In the genomic region with DNA sequence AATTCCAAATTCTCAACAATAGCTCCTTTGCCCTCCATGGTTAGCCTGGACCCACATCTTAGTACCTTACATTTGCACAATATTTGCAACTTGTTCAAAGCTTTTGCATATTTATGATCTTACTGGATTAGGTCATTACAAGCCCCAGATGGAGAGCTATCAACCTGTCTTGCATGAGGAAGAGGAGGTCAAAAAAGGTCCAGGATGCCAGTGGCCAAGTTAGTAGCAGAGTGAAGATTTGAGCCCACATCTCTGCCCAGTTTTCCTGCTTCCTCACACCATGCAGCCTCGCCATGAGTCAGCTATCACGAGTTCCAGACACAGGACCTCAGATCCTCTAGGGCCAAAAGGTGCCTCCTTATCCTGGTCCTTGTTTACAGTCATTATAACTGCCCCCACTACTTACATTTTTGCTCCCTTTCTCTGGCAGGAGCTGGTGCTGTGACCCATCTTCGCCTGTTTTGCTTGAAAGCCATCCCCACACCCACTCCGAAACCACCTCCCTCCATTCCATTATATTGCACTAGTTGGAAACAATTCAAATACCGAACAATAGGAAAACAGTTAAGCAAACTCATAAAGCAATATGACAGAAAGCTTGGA, we compare ENCODE assay signal across 9 cellular contexts. TPM values are rescaled to one million over a fixed set of nuclear protein-coding genes. Genes with fewer than 3 reads are reported as not detected.
A peak's percentile ranks its signal among the peaks of the same experiment; 100 is the strongest.
DNase-seq lines count a peak whose midpoint lies in the region; ATAC-seq and TF ChIP-seq lines count a peak whose summit lies in the region.
"Had no signal": no experiment of that assay in that cellular context is flagged by ENCODE, and none has a peak within 500 bp of the region (broad histone marks: within the 10 kb centered on the region; RNA-seq: fewer than 3 reads in every experiment).

No MANE protein-coding gene starts in this region.

- in situ Hi-C loops in SK-MEL-5 (cut with HindIII; ENCODE audit: low pct_unique_long_range_greater_than_20kb, low sequenced_read_pairs), result no loop called here

- no peak overlapping the region for H3K9ac ChIP-seq in fibroblast of lung (ENCODE audit: insufficient read depth, low read length)

- H3K4me1 ChIP-seq in fibroblast of lung (ENCODE audit: control insufficient read depth, extremely low read depth, insufficient read depth, low read length), result peaks cover 29% of the 10 kb centered on the region

- DNase-seq in H4 (ENCODE audit: low spot score) (peak; percentile 56), SK-MEL-5 (ENCODE audit: low read depth, low spot score) (peak; percentile 55), fibroblast of lung (ENCODE audit: low read depth in 2 of 2) (peak; percentile 59 to 68), stromal cell of bone marrow (ENCODE audit: low read depth) (peak; percentile 49), iPS-NIHi11 (ENCODE audit: low spot score) (no peak)
- no peak for DNase-seq in activated naive CD4-positive, alpha-beta T cell treated with anti-CD3 and anti-CD28 coated beads, Interleukin-2, amount 10 ng/mL, durations not matched to agents 7 days and 5 days
- DNase-seq: activated CD4-positive, alpha-beta T cell treated with anti-CD3 and anti-CD28 coated beads for 36 hours; naive B cell had no signal

- H3K27ac Mint-ChIP-seq in activated naive CD4-positive, alpha-beta T cell treated with anti-CD3 and anti-CD28 coated beads, Interleukin-2, amount 10 ng/mL, durations not matched to agents 7 days and 5 days, result no peak overlapping the region
- H3K27ac Mint-ChIP-seq: activated CD4-positive, alpha-beta T cell treated with anti-CD3 and anti-CD28 coated beads for 36 hours had no signal

- H3K9me3 ChIP-seq in fibroblast of lung (ENCODE audit: control insufficient read depth, insufficient read depth, low read depth, low read length), result no peaks in the 10 kb centered on the region

- H2AFZ ChIP-seq in fibroblast of lung (ENCODE audit: low read length), result no peak overlapping the region

- peaks cover 3% of the 10 kb centered on the region for H3K4me1 Mint-ChIP-seq in activated naive CD4-positive, alpha-beta T cell treated with anti-CD3 and anti-CD28 coated beads, Interleukin-2, amount 10 ng/mL, durations not matched to agents 7 days and 5 days
- H3K4me1 Mint-ChIP-seq: activated CD4-positive, alpha-beta T cell treated with anti-CD3 and anti-CD28 coated beads for 36 hours had no signal

- peak overlapping the region; percentile 11 for H3K27ac ChIP-seq in fibroblast of lung (ENCODE audit: insufficient read depth, low read length)

- H3K4me3 Mint-ChIP-seq in activated naive CD4-positive, alpha-beta T cell treated with anti-CD3 and anti-CD28 coated beads, Interleukin-2, amount 10 ng/mL, durations not matched to agents 7 days and 5 days, result no peak overlapping the region
- H3K4me3 Mint-ChIP-seq: activated CD4-positive, alpha-beta T cell treated with anti-CD3 and anti-CD28 coated beads for 36 hours; naive B cell had no signal

- no peak for ATAC-seq in HG02678 (IDR thresholded peaks at IDR 0.05; ENCODE audit: unreplicated experiment)
- ATAC-seq: activated CD4-positive, alpha-beta T cell treated with anti-CD3 and anti-CD28 coated beads for 36 hours had no signal

- CTCF ChIA-PET in activated naive CD4-positive, alpha-beta T cell treated with anti-CD3 and anti-CD28 coated beads, Interleukin-2, amount 10 ng/mL, durations not matched to agents 7 days and 5 days (lab: Charles Lee), result interaction anchor here (0.7 to 13.6 kb wide), 8 partner anchors 9 to 339 kb away, joined by 3 to 613 read pairs (median 6); no protein-coding TSS in a partner anchor

- no peaks in the 10 kb centered on the region for H3K36me3 ChIP-seq in fibroblast of lung (ENCODE audit: control insufficient read depth, insufficient read depth, low read length)

- H3K27me3 Mint-ChIP-seq in activated naive CD4-positive, alpha-beta T cell treated with anti-CD3 and anti-CD28 coated beads, Interleukin-2, amount 10 ng/mL, durations not matched to agents 7 days and 5 days, result peaks cover 41% of the 10 kb centered on the region

- H4K20me1 ChIP-seq in fibroblast of lung (ENCODE audit: control insufficient read depth, extremely low read depth, insufficient read depth, low read length), result no peaks in the 10 kb centered on the region

- H3K36me3 Mint-ChIP-seq in activated naive CD4-positive, alpha-beta T cell treated with anti-CD3 and anti-CD28 coated beads, Interleukin-2, amount 10 ng/mL, durations not matched to agents 7 days and 5 days, result peaks cover under 1% of the 10 kb centered on the region
- H3K36me3 Mint-ChIP-seq: naive B cell had no signal

- H3K27me3 ChIP-seq in fibroblast of lung (ENCODE audit: control insufficient read depth, insufficient read depth, low read length), result no peaks in the 10 kb centered on the region

- H3K4me2 ChIP-seq in fibroblast of lung (ENCODE audit: extremely low read depth, insufficient read depth, low read length), result peak overlapping the region; percentile 39

- TF ChIP-seq CTCF in fibroblast of lung (conservative IDR thresholded peaks at IDR 0.05 in 1 of 2, IDR thresholded peaks at IDR 0.05 in 1 of 2; ENCODE audit: low read depth in 1 of 2, low read length in 2 of 2), result no peak

- no peak overlapping the region for H3K4me3 ChIP-seq in fibroblast of lung (replicated peaks in 1 of 4; ENCODE audit: control extremely low read depth in 1 of 4, insufficient read depth in 1 of 4, low read depth in 3 of 4, low read length in 4 of 4)

- H3K79me2 ChIP-seq in fibroblast of lung (ENCODE audit: control insufficient read depth, insufficient read depth, low read length), result no peaks in the 10 kb centered on the region

- H3K9me3 Mint-ChIP-seq in activated naive CD4-positive, alpha-beta T cell treated with anti-CD3 and anti-CD28 coated beads, Interleukin-2, amount 10 ng/mL, durations not matched to agents 7 days and 5 days, result no peaks in the 10 kb centered on the region
- H3K9me3 Mint-ChIP-seq: naive B cell had no signal

RNA-seq across cellular contexts. Expression of a gene that starts 5.0 kb away (rescaled TPM):
- total RNA-seq in H4 (2014; rRNA removed; shearing (Covaris generic)), result 45.1 and 62.6 TPM in 2 replicates
- 56.4 and 68.3 TPM in 2 replicates for total RNA-seq in SK-MEL-5 (2014; rRNA removed; shearing (Covaris generic))
- polyA plus RNA-seq in SK-MEL-5 (2015; cell fraction: cytosol; rRNA removed), result 137 and 175 TPM in 2 replicates
- polyA plus RNA-seq in SK-MEL-5 (2015; cell fraction: nucleus; rRNA removed), result 108 and 120 TPM in 2 replicates
- total RNA-seq in fibroblast of lung, result 60.1 and 70.5 TPM in 2 replicates
- polyA plus RNA-seq in fibroblast of lung, result 73.4 and 83.3 TPM in 2 replicates
- 59.5 and 77.1 TPM in 2 replicates for polyA plus RNA-seq in fibroblast of lung (2012)
- 116 and 133 TPM in 2 replicates for polyA minus RNA-seq in fibroblast of lung (ENCODE audit: low replicate concordance)

RNA-seq across cellular contexts. Expression of a gene that starts 54.8 kb away (rescaled TPM):
- total RNA-seq in H4 (2014; rRNA removed; shearing (Covaris generic)), result 16.9 and 17.7 TPM in 2 replicates
- 33.1 and 35.5 TPM in 2 replicates for total RNA-seq in SK-MEL-5 (2014; rRNA removed; shearing (Covaris generic))
- polyA plus RNA-seq in SK-MEL-5 (2015; cell fraction: cytosol; rRNA removed), result 19.1 and 26.3 TPM in 2 replicates
- 69.9 and 86.4 TPM in 2 replicates for polyA plus RNA-seq in SK-MEL-5 (2015; cell fraction: nucleus; rRNA removed)
- total RNA-seq in fibroblast of lung, result 41.9 and 43.8 TPM in 2 replicates
- 17.2 and 27.0 TPM in 2 replicates for polyA plus RNA-seq in fibroblast of lung
- polyA plus RNA-seq in fibroblast of lung (2012), result 12.2 and 18.5 TPM in 2 replicates
- polyA minus RNA-seq in fibroblast of lung (ENCODE audit: low replicate concordance), result 24.0 and 28.1 TPM in 2 replicates

Comparison
In these comparisons a context has a peak if more than half of its experiments do, and no peak if none do; other contexts are left out.
1. DNase-seq: peak in H4 (single experiment), SK-MEL-5 (single experiment), fibroblast of lung (2 of 2) and stromal cell of bone marrow (single experiment); none in iPS-NIHi11 (single experiment) and activated naive CD4-positive, alpha-beta T cell treated with anti-CD3 and anti-CD28 coated beads, Interleukin-2, amount 10 ng/mL, durations not matched to agents 7 days and 5 days (single experiment).